ENCODE assay signal across 15 cellular contexts in genomic region chr2:88159481-88159880, GRCh38. TPM values are rescaled to one million over a fixed set of nuclear protein-coding genes. Genes with fewer than 3 reads are reported as not detected.
"Had no signal": no experiment of that assay in that cellular context is flagged by ENCODE, and none has a peak within 500 bp of the region (broad histone marks: within the 10 kb centered on the region; RNA-seq: fewer than 3 reads in every experiment).

No MANE protein-coding gene starts in this region.

- H3K36me3 Mint-ChIP-seq: activated naive CD4-positive, alpha-beta T cell treated with anti-CD3 and anti-CD28 coated beads, Interleukin-2, amount 50 U/mL, for 24 hours had no signal

- H3K4me1 Mint-ChIP-seq: central memory CD8-positive, alpha-beta T cell had no signal

- H3K27ac Mint-ChIP-seq: activated CD8-positive, alpha-beta T cell treated with anti-CD3 and anti-CD28 coated beads for 36 hours; activated T-cell treated with anti-CD3 and anti-CD28 coated beads, Interleukin-2, amount 50 U/mL, for 24 hours; activated T-helper 1 cell treated with anti-CD3 and anti-CD28 coated beads, Interleukin-12 subunit alpha, Interleukin-12 subunit beta, Interleukin-2, Interleukin-4 antibody, amounts not matched to agents 30 ng/mL and 10 ng/mL and 1 ng/mL, durations not matched to agents 14 hours and 24 hours and 36 hours; T-helper 1 cell treated with Interleukin-12 subunit alpha and Interleukin-12 subunit beta and Interleukin-4 antibody, amounts not matched to agents 30 μg/mL and 1 μg/mL, for 36 hours had no signal

- DNase-seq: activated CD8-positive, alpha-beta memory T cell treated with anti-CD3 and anti-CD28 coated beads, Interleukin-2, amount 50 U/mL, for 48 hours; NCI-H1417 treated with DMSO at 0.1 percent for 48 hours; NCI-H510A treated with DMSO at 0.1 percent for 48 hours; NK-92 treated with Interleukin-12 subunit alpha and Interleukin-12 subunit beta, amount 100 ng/mL, for 24 hours had no signal

- H3K27me3 Mint-ChIP-seq: activated CD8-positive, alpha-beta T cell treated with anti-CD3 and anti-CD28 coated beads for 36 hours; activated naive CD4-positive, alpha-beta T cell treated with anti-CD3 and anti-CD28 coated beads, Interleukin-2, amount 50 U/mL, for 24 hours had no signal

- H3K4me3 ChIP-seq: ascending aorta, body of pancreas, MG63, SJCRH30 had no signal

- H3K4me1 ChIP-seq: ascending aorta, body of pancreas had no signal

- H3K9me3 ChIP-seq: ascending aorta, body of pancreas, MG63, SJCRH30 had no signal

- H3K27ac ChIP-seq: ascending aorta, body of pancreas, SJCRH30 had no signal

- H3K27me3 ChIP-seq: ascending aorta, body of pancreas, MG63, SJCRH30 had no signal

- H3K9me3 Mint-ChIP-seq: activated CD8-positive, alpha-beta T cell treated with anti-CD3 and anti-CD28 coated beads for 36 hours; activated naive CD4-positive, alpha-beta T cell treated with anti-CD3 and anti-CD28 coated beads, Interleukin-2, amount 50 U/mL, for 24 hours; activated T-cell treated with anti-CD3 and anti-CD28 coated beads, Interleukin-2, amount 50 U/mL, for 24 hours; activated T-helper 1 cell treated with anti-CD3 and anti-CD28 coated beads, Interleukin-12 subunit alpha, Interleukin-12 subunit beta, Interleukin-2, Interleukin-4 antibody, amounts not matched to agents 30 ng/mL and 10 ng/mL and 1 ng/mL, durations not matched to agents 14 hours and 24 hours and 36 hours; central memory CD8-positive, alpha-beta T cell; T-helper 1 cell treated with Interleukin-12 subunit alpha and Interleukin-12 subunit beta and Interleukin-4 antibody, amounts not matched to agents 30 μg/mL and 1 μg/mL, for 36 hours had no signal

- H3K36me3 ChIP-seq: ascending aorta, MG63, SJCRH30 had no signal

- H3K4me3 Mint-ChIP-seq: activated CD8-positive, alpha-beta T cell treated with anti-CD3 and anti-CD28 coated beads for 36 hours; activated naive CD4-positive, alpha-beta T cell treated with anti-CD3 and anti-CD28 coated beads, Interleukin-2, amount 50 U/mL, for 24 hours; activated T-cell treated with anti-CD3 and anti-CD28 coated beads, Interleukin-2, amount 50 U/mL, for 24 hours; activated T-helper 1 cell treated with anti-CD3 and anti-CD28 coated beads, Interleukin-12 subunit alpha, Interleukin-12 subunit beta, Interleukin-2, Interleukin-4 antibody, amounts not matched to agents 30 ng/mL and 10 ng/mL and 1 ng/mL, durations not matched to agents 14 hours and 24 hours and 36 hours; central memory CD8-positive, alpha-beta T cell; T-helper 1 cell treated with Interleukin-12 subunit alpha and Interleukin-12 subunit beta and Interleukin-4 antibody, amounts not matched to agents 30 μg/mL and 1 μg/mL, for 36 hours had no signal

RNA-seq across cellular contexts. Expression of gene THNSL2, which starts 10.7 kb away (rescaled TPM):
- total RNA-seq: SJCRH30 had no signal

RNA-seq across cellular contexts. Expression of gene FABP1, which starts 31.6 kb away (rescaled TPM):
- total RNA-seq: activated CD8-positive, alpha-beta T cell treated with anti-CD3 and anti-CD28 coated beads for 36 hours; activated T-helper 1 cell treated with anti-CD3 and anti-CD28 coated beads, Interleukin-12 subunit alpha, Interleukin-12 subunit beta, Interleukin-2, Interleukin-4 antibody, amounts not matched to agents 30 ng/mL and 10 ng/mL and 1 ng/mL, durations not matched to agents 14 hours and 24 hours and 36 hours; ascending aorta; body of pancreas; Right ventricle myocardium inferior had no signal
